11 cellular contexts compared by ENCODE assay signal in the genomic region with DNA sequence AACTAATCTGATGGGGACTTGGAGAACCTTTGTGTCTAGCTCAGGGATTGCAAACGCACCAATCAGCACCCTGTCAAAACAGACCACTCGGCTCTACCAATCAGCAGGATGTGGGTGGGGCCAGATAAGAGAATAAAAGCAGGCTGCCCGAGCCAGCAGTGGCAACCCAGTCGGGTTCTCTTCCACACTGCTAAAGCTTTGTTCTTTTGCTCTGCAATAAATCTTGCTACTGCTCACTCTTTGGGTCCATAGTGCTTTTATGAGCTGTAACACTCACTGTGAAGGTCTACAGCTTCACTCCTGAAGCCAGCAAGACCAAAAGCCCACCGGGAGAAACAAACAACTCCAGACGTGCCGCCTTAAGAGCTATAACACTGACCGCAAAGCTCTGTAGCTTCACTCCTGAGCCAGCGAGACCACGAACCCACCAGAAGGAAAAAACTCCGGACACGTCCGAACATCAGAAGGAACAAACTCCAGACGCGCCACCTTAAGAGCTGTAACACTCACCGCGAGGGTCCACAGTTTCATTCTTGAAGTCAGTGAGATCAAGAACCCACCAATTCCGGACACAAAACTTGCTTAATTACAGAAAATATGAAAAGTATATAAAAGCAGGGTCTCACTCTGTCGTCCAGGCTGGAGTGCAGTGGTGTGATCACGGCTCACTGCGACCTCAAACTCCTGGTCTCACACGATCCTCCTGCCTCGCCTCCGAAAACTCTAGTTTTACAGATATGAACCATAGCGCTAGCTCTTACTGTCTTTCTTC. TPM values are rescaled to one million over a fixed set of nuclear protein-coding genes. Genes with fewer than 3 reads are reported as not detected.
DNase-seq lines count a peak whose midpoint lies in the region; TF ChIP-seq lines count a peak whose summit lies in the region.
"Not testable (repeated sequence)": the region's sequence is repeated elsewhere in the genome, so short reads cannot be mapped to it uniquely, and the experiment has no call there.
"Had no signal": no experiment of that assay in that cellular context is flagged by ENCODE, and none has a peak within 500 bp of the region (broad histone marks: within the 10 kb centered on the region; RNA-seq: fewer than 3 reads in every experiment).

No MANE protein-coding gene starts in this region.

- H3K4me3 ChIP-seq in BLaER1 (peak overlapping the region; percentile 89), HL-60 (replicated peaks; ENCODE audit: insufficient read depth, low read length) (peak overlapping the region; percentile 74), SK-N-MC (peak overlapping the region; percentile 94), dorsolateral prefrontal cortex (peak overlapping the region in 58 of 59 donors; percentile 48 to 95 (median 78)), stomach (peak overlapping the region; percentile 42 to 72 (median 63))

- peaks cover 41% of the 10 kb centered on the region for H3K4me1 ChIP-seq in BLaER1
- H3K4me1 ChIP-seq in stomach: peaks cover 6 to 34% (median 27%) of the 10 kb centered on the region in 4 donors

- H3K9ac ChIP-seq in BLaER1; SK-N-MC (ENCODE audit: insufficient read length): not testable (repeated sequence)

- not testable (repeated sequence) for H3K27ac ChIP-seq in BLaER1
- H3K27ac ChIP-seq in HL-60 (replicated peaks) (peak overlapping the region; percentile 96; the same call in 1 of the 2 replicates), SK-N-MC (peak overlapping the region; percentile 87), dorsolateral prefrontal cortex (peak overlapping the region in 53 of 59 donors; percentile 58 to 99 (median 95)), layer of hippocampus (ENCODE audit: low read depth, low read length) (peak overlapping the region; percentile 92), stomach (peak overlapping the region; percentile 93 to 98 (median 95))

- intact Hi-C loops in dorsolateral prefrontal cortex (cut with DNase I) (loop anchor here (1.0 to 10.0 kb wide), 3 partner anchors 38 to 282 kb away; partner anchors contain the start of genes TCF19 (in 1 of the 2) and VARS2 (in 1 of the 2)), stomach (cut with DNase I; ENCODE audit: low total_unique reads) (loop anchor here (5.0 kb wide), 1 partner anchor 171 kb away; no protein-coding TSS in a partner anchor)

- H3K27ac Mint-ChIP-seq in activated naive CD4-positive, alpha-beta T cell treated with anti-CD3 and anti-CD28 coated beads, Interleukin-2, amount 10 ng/mL, durations not matched to agents 7 days and 5 days: peak overlapping the region; percentile 99
- H3K27ac Mint-ChIP-seq in osteocyte (ENCODE audit: unreplicated experiment): peak overlapping the region; percentile 96

- TF ChIP-seq POLR2A in stomach (IDR thresholded peaks at IDR 0.05): not testable (repeated sequence)

- not testable (repeated sequence) for H4K20me1 ChIP-seq in BLaER1

- peaks cover 51% of the 10 kb centered on the region for H3K4me1 Mint-ChIP-seq in activated naive CD4-positive, alpha-beta T cell treated with anti-CD3 and anti-CD28 coated beads, Interleukin-2, amount 10 ng/mL, durations not matched to agents 7 days and 5 days
- peaks cover 15% of the 10 kb centered on the region for H3K4me1 Mint-ChIP-seq in osteocyte (ENCODE audit: unreplicated experiment)

- H3K36me3 Mint-ChIP-seq in activated naive CD4-positive, alpha-beta T cell treated with anti-CD3 and anti-CD28 coated beads, Interleukin-2, amount 10 ng/mL, durations not matched to agents 7 days and 5 days: peaks cover 38% of the 10 kb centered on the region
- H3K36me3 Mint-ChIP-seq in osteocyte (ENCODE audit: unreplicated experiment): not testable (repeated sequence)

- peak overlapping the region; percentile 96 for H3K4me3 Mint-ChIP-seq in activated naive CD4-positive, alpha-beta T cell treated with anti-CD3 and anti-CD28 coated beads, Interleukin-2, amount 10 ng/mL, durations not matched to agents 7 days and 5 days
- peak overlapping the region; percentile 91 for H3K4me3 Mint-ChIP-seq in osteocyte (ENCODE audit: unreplicated experiment)

- H3K27me3 ChIP-seq in BLaER1; HL-60 (ENCODE audit: insufficient read depth, poor library complexity, severe bottlenecking); dorsolateral prefrontal cortex; layer of hippocampus (ENCODE audit: control insufficient read depth, insufficient read depth, low read length); stomach: not testable (repeated sequence)

- H3K4me2 ChIP-seq in BLaER1: peak overlapping the region; percentile 86

- not testable (repeated sequence) for TF ChIP-seq EP300 in stomach (IDR thresholded peaks at IDR 0.05)

- not testable (repeated sequence) for H3K27me3 Mint-ChIP-seq in activated naive CD4-positive, alpha-beta T cell treated with anti-CD3 and anti-CD28 coated beads, Interleukin-2, amount 10 ng/mL, durations not matched to agents 7 days and 5 days; osteocyte (ENCODE audit: unreplicated experiment)

- CTCF ChIA-PET in activated naive CD4-positive, alpha-beta T cell treated with anti-CD3 and anti-CD28 coated beads, Interleukin-2, amount 10 ng/mL, durations not matched to agents 7 days and 5 days (lab: Charles Lee): interaction anchor here (0.9 to 6.2 kb wide), 12 partner anchors 13 to 180 kb away, joined by 3 to 65 read pairs (median 3); partner anchors contain the start of gene PSORS1C2

- peaks cover 12% of the 10 kb centered on the region for H3K9me3 Mint-ChIP-seq in activated naive CD4-positive, alpha-beta T cell treated with anti-CD3 and anti-CD28 coated beads, Interleukin-2, amount 10 ng/mL, durations not matched to agents 7 days and 5 days
- not testable (repeated sequence) for H3K9me3 Mint-ChIP-seq in osteocyte (ENCODE audit: unreplicated experiment)

- H3K9me3 ChIP-seq in BLaER1: peaks cover 18% of the 10 kb centered on the region
- not testable (repeated sequence) for H3K9me3 ChIP-seq in SK-N-MC (ENCODE audit: low read depth, low read length); stomach

- H3K36me3 ChIP-seq in BLaER1 (peaks cover 24% of the 10 kb centered on the region), stomach (peaks cover 0 to 11% (median 2%) of the 10 kb centered on the region in 4 donors)
- H3K36me3 ChIP-seq in SK-N-MC (ENCODE audit: insufficient read depth, low read length): not testable (repeated sequence)

- not testable (repeated sequence) for TF ChIP-seq CTCF in HL-60 (IDR thresholded peaks at IDR 0.05; ENCODE audit: insufficient read depth, low read length); dorsolateral prefrontal cortex (IDR thresholded peaks at IDR 0.05 in 54 of 56, conservative IDR thresholded peaks at IDR 0.05 in 2 of 56; ENCODE audit: low read depth in 1 of 56, partially characterized antibody in 56 of 56); osteocyte (IDR thresholded peaks at IDR 0.05); stomach (IDR thresholded peaks at IDR 0.05)

- not testable (repeated sequence) for DNase-seq in HL-60 (ENCODE audit: low read depth in 1 of 2, low spot score in 1 of 2); SK-N-MC (ENCODE audit: low read depth, low spot score); activated naive CD4-positive, alpha-beta T cell treated with anti-CD3 and anti-CD28 coated beads, Interleukin-2, amount 10 ng/mL, durations not matched to agents 7 days and 5 days; dorsolateral prefrontal cortex; osteocyte (ENCODE audit: extremely low spot score, unreplicated experiment); stomach

- WGBS in stomach, 5 donors: 73 to 80% (median 77%) methylated on average over 25 of the region's 25 CpGs

RNA-seq across cellular contexts. Expression of gene POU5F1, which starts 26.0 kb away (rescaled TPM):
- 1 to 10 TPM in 37 of 120 experiments, under 1 TPM in 38, not detected in 45; 0.23 to 2.8 (median 0.97) TPM for total RNA-seq in dorsolateral prefrontal cortex
- total RNA-seq in osteocyte: not detected in 2 replicates
- 100 to 1,000 TPM in 2 of 5 donors, 10 to 100 TPM in 2, not detected in 1; 47.5 to 155 (median 113) TPM for total RNA-seq in stomach
- polyA plus RNA-seq in stomach: 10 to 100 TPM in 1 of 3 donors, 1 to 10 TPM in 2; 2.6 to 13.0 (median 6.5) TPM
- total RNA-seq: G401 had no signal

RNA-seq across cellular contexts. Expression of gene TCF19, which starts 38.0 kb away (rescaled TPM):
- total RNA-seq in dorsolateral prefrontal cortex (1 to 10 TPM in 119 of 120 experiments, under 1 TPM in 1; 0.80 to 6.6 (median 2.3) TPM), osteocyte (8.2 and 8.8 TPM in 2 replicates), stomach (10 to 100 TPM in 1 of 5 donors, 1 to 10 TPM in 4; 5.8 to 16.1 (median 7.1) TPM)
- polyA plus RNA-seq in stomach: 1 to 10 TPM; 5.0 to 7.7 (median 7.7) TPM

RNA-seq across cellular contexts. Expression of gene CCHCR1, which starts 38.8 kb away (rescaled TPM):
- total RNA-seq in dorsolateral prefrontal cortex (10 to 100 TPM; 11.1 to 31.6 (median 21.7) TPM), osteocyte (16.7 and 19.0 TPM in 2 replicates), stomach (100 to 1,000 TPM in 1 of 5 donors, 10 to 100 TPM in 3, 1 to 10 TPM in 1; 9.7 to 201 (median 24.5) TPM)
- polyA plus RNA-seq in stomach: 10 to 100 TPM; 11.8 to 21.0 (median 12.3) TPM

RNA-seq across cellular contexts. Expression of gene PSORS1C2, which starts 57.6 kb away (rescaled TPM):
- total RNA-seq in dorsolateral prefrontal cortex: not detected
- not detected in 2 replicates for total RNA-seq in osteocyte
- total RNA-seq in stomach: under 1 TPM in 1 of 5 donors, not detected in 4; 0.73 TPM
- 1 to 10 TPM in 1 of 3 donors, not detected in 2; 1.6 TPM for polyA plus RNA-seq in stomach
- total RNA-seq: dermis blood vessel endothelial cell, G401, renal cortical epithelial cell had no signal
